In genomic region chr5:11494340-11494739, GRCh38 we compare ENCODE assay signal across 13 cellular contexts.
DNase-seq lines count a peak whose midpoint lies in the region; ATAC-seq and TF ChIP-seq lines count a peak whose summit lies in the region.
"Had no signal": no experiment of that assay in that cellular context is flagged by ENCODE, and none has a peak within 500 bp of the region (broad histone marks: within the 10 kb centered on the region; RNA-seq: fewer than 3 reads in every experiment).

No MANE protein-coding gene starts in this region.

- no peak overlapping the region for H3K9ac ChIP-seq in OCI-LY3 (ENCODE audit: low read length)

- H3K4me1 ChIP-seq in heart right ventricle (no peaks in the 10 kb centered on the region), right cardiac atrium (ENCODE audit: control insufficient read depth, insufficient read depth, low read length) (peaks cover 1% of the 10 kb centered on the region), OCI-LY3 (ENCODE audit: low read length) (no peaks in the 10 kb centered on the region), thyroid gland (no peaks in the 10 kb centered on the region), Peyer's patch (no peaks in the 10 kb centered on the region)
- H3K4me1 ChIP-seq: right atrium auricular region had no signal

- H3K4me1 Mint-ChIP-seq in stimulated activated effector memory CD8-positive, alpha-beta T cell treated with anti-CD3 and anti-CD28 coated beads, Interleukin-12 subunit alpha, Interleukin-12 subunit beta, amount 100 ng/mL, for 72 hours: no peaks in the 10 kb centered on the region
- H3K4me1 Mint-ChIP-seq: CD4-positive, CD25-positive, alpha-beta regulatory T cell had no signal

- no peak overlapping the region for H3K27ac ChIP-seq in heart right ventricle
- no peak overlapping the region for H3K27ac ChIP-seq in right cardiac atrium (ENCODE audit: low read length)
- no peak overlapping the region for H3K27ac ChIP-seq in OCI-LY3 (ENCODE audit: low read length)
- no peak overlapping the region for H3K27ac ChIP-seq in thyroid gland
- H3K27ac ChIP-seq in Peyer's patch: no peak overlapping the region
- H3K27ac ChIP-seq: right atrium auricular region had no signal

- TF ChIP-seq CTCF in heart right ventricle (IDR thresholded peaks at IDR 0.05): peak; percentile 6 to 57 (median 37)
- peak; percentile 35; the same call in 1 of the 2 replicates for TF ChIP-seq CTCF in OCI-LY3 (IDR thresholded peaks at IDR 0.05; ENCODE audit: low read depth, low read length)
- peak; percentile 48 for TF ChIP-seq CTCF in fibroblast of mammary gland (conservative IDR thresholded peaks at IDR 0.05; ENCODE audit: control insufficient read depth, insufficient read depth, low read depth, low read length)
- peak in 4 of 6 experiments; percentile 21 to 55 (median 50) for TF ChIP-seq CTCF in thyroid gland (IDR thresholded peaks at IDR 0.05)
- TF ChIP-seq CTCF in Peyer's patch (IDR thresholded peaks at IDR 0.05): peak in 2 of 6 experiments; percentile 11 to 13

- H3K36me3 ChIP-seq in heart right ventricle: no peaks in the 10 kb centered on the region
- no peaks in the 10 kb centered on the region for H3K36me3 ChIP-seq in OCI-LY3 (replicated peaks; ENCODE audit: low read depth, low read length)
- no peaks in the 10 kb centered on the region for H3K36me3 ChIP-seq in thyroid gland
- no peaks in the 10 kb centered on the region for H3K36me3 ChIP-seq in Peyer's patch
- H3K36me3 ChIP-seq: right atrium auricular region had no signal

- H4K20me1 ChIP-seq in OCI-LY3 (ENCODE audit: insufficient read depth, low read length): no peaks in the 10 kb centered on the region

- H2AFZ ChIP-seq in OCI-LY3 (ENCODE audit: low read depth, low read length): no peak overlapping the region

- H3K27ac Mint-ChIP-seq in stimulated activated effector memory CD8-positive, alpha-beta T cell treated with anti-CD3 and anti-CD28 coated beads, Interleukin-12 subunit alpha, Interleukin-12 subunit beta, amount 100 ng/mL, for 72 hours: no peak overlapping the region
- H3K27ac Mint-ChIP-seq: activated T-helper 1 cell treated with anti-CD3 and anti-CD28 coated beads, Interleukin-12 subunit alpha, Interleukin-12 subunit beta, Interleukin-2, Interleukin-4 antibody, amounts not matched to agents 30 ng/mL and 10 ng/mL and 1 ng/mL, durations not matched to agents 14 hours and 24 hours and 36 hours; CD4-positive, CD25-positive, alpha-beta regulatory T cell had no signal

- no peaks in the 10 kb centered on the region for H3K36me3 Mint-ChIP-seq in stimulated activated effector memory CD8-positive, alpha-beta T cell treated with anti-CD3 and anti-CD28 coated beads, Interleukin-12 subunit alpha, Interleukin-12 subunit beta, amount 100 ng/mL, for 72 hours
- H3K36me3 Mint-ChIP-seq: CD4-positive, CD25-positive, alpha-beta regulatory T cell had no signal

- no peaks in the 10 kb centered on the region for H3K79me2 ChIP-seq in OCI-LY3 (ENCODE audit: low read length)

- DNase-seq in heart right ventricle: no peak
- no peak for DNase-seq in right cardiac atrium
- peak; percentile 14 for DNase-seq in fibroblast of mammary gland (ENCODE audit: low read depth)
- no peak for DNase-seq in thyroid gland
- DNase-seq in cerebellar nuclear complex (lab: John Stamatoyannopoulos, UW): no peak
- DNase-seq in Peyer's patch: no peak
- no peak for DNase-seq in stimulated activated effector memory CD8-positive, alpha-beta T cell treated with anti-CD3 and anti-CD28 coated beads, Interleukin-12 subunit alpha, Interleukin-12 subunit beta, amount 100 ng/mL, for 72 hours (ENCODE audit: low spot score in 2 of 2)
- DNase-seq: CD4-positive, CD25-positive, alpha-beta regulatory T cell; dermis blood vessel endothelial cell; T-helper 9 cell had no signal

- H3K4me3 ChIP-seq in heart right ventricle (no peak overlapping the region), right cardiac atrium (ENCODE audit: low read length) (no peak overlapping the region), OCI-LY3 (ENCODE audit: low read length) (no peak overlapping the region), fibroblast of mammary gland (ENCODE audit: control insufficient read depth, low read depth, low read length) (no peak overlapping the region), thyroid gland (replicated peaks in 1 of 3) (no peak overlapping the region), Peyer's patch (no peak overlapping the region)
- H3K4me3 ChIP-seq: right atrium auricular region had no signal

- H3K4me2 ChIP-seq in OCI-LY3 (ENCODE audit: low read length): no peak overlapping the region

- H3K9me3 Mint-ChIP-seq in stimulated activated effector memory CD8-positive, alpha-beta T cell treated with anti-CD3 and anti-CD28 coated beads, Interleukin-12 subunit alpha, Interleukin-12 subunit beta, amount 100 ng/mL, for 72 hours: no peaks in the 10 kb centered on the region
- H3K9me3 Mint-ChIP-seq: activated T-helper 1 cell treated with anti-CD3 and anti-CD28 coated beads, Interleukin-12 subunit alpha, Interleukin-12 subunit beta, Interleukin-2, Interleukin-4 antibody, amounts not matched to agents 30 ng/mL and 10 ng/mL and 1 ng/mL, durations not matched to agents 14 hours and 24 hours and 36 hours had no signal

- H3K9me3 ChIP-seq in heart right ventricle (no peaks in the 10 kb centered on the region), right cardiac atrium (ENCODE audit: control insufficient read depth, low read length) (peaks cover 2% of the 10 kb centered on the region), OCI-LY3 (ENCODE audit: insufficient read depth, low read length) (no peaks in the 10 kb centered on the region), thyroid gland (no peaks in the 10 kb centered on the region), Peyer's patch (no peaks in the 10 kb centered on the region)
- H3K9me3 ChIP-seq: right atrium auricular region had no signal

- 30 to 44% methylated on average over 3 of the region's 3 CpGs for WGBS in heart right ventricle, 2 donors
- WGBS in right cardiac atrium: 24% methylated on average over 3 of the region's 3 CpGs
- WGBS in thyroid gland, 2 donors: 35 to 43% methylated on average over 3 of the region's 3 CpGs

- ATAC-seq in heart right ventricle (no peak), right cardiac atrium (no peak)
- ATAC-seq in stimulated activated effector memory CD8-positive, alpha-beta T cell treated with anti-CD3 and anti-CD28 coated beads, Interleukin-12 subunit alpha, Interleukin-12 subunit beta, amount 100 ng/mL, for 72 hours: no peak

- H3K27me3 ChIP-seq in heart right ventricle (no peaks in the 10 kb centered on the region), right cardiac atrium (ENCODE audit: control insufficient read depth, insufficient read depth) (no peaks in the 10 kb centered on the region), OCI-LY3 (ENCODE audit: low read depth, low read length) (no peaks in the 10 kb centered on the region), thyroid gland (no peaks in the 10 kb centered on the region), Peyer's patch (no peaks in the 10 kb centered on the region)
- H3K27me3 ChIP-seq: right atrium auricular region had no signal

- intact Hi-C loops in heart right ventricle (cut with DNase I) (loop anchor here in 4 of 10 donors (5.0 to 10.0 kb wide), 3 partner anchors 227 to 800 kb away; no protein-coding TSS in a partner anchor), right cardiac atrium (cut with DNase I) (loop anchor here in 1 of 4 donors (10.0 kb wide), 1 partner anchor 230 kb away; no protein-coding TSS in a partner anchor), thyroid gland (cut with DNase I) (loop anchor here (5.0 kb wide), 1 partner anchor 227 kb away; no protein-coding TSS in a partner anchor)

- H3K4me3 Mint-ChIP-seq in stimulated activated effector memory CD8-positive, alpha-beta T cell treated with anti-CD3 and anti-CD28 coated beads, Interleukin-12 subunit alpha, Interleukin-12 subunit beta, amount 100 ng/mL, for 72 hours: no peak overlapping the region
- H3K4me3 Mint-ChIP-seq: activated T-helper 1 cell treated with anti-CD3 and anti-CD28 coated beads, Interleukin-12 subunit alpha, Interleukin-12 subunit beta, Interleukin-2, Interleukin-4 antibody, amounts not matched to agents 30 ng/mL and 10 ng/mL and 1 ng/mL, durations not matched to agents 14 hours and 24 hours and 36 hours; CD4-positive, CD25-positive, alpha-beta regulatory T cell had no signal

- no peak for TF ChIP-seq POLR2A in thyroid gland (IDR thresholded peaks at IDR 0.05)
- TF ChIP-seq POLR2A in Peyer's patch (IDR thresholded peaks at IDR 0.05): no peak
